ENCODE assay signal across 20 cellular contexts in the genomic region with DNA sequence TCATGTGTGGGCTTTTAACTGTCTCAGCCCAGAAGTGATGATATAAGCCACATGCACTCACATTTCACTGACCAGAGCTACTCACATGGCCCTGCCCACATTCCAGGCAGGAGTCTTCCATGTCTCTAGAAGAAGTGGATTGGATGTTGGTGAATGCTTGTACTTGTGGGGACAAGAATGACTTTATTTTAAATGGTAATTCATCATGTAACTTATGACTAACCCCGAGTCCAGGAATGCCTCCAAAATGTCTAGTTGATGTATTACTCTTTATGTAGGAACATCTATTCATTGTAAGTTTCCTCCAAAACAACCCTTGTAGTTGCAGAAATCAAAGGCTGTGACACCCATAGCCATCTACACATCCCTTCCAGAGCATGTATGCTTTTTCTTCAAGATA. TPM values are rescaled to one million over a fixed set of nuclear protein-coding genes. Genes with fewer than 3 reads are reported as not detected.
A peak's percentile ranks its signal among the peaks of the same experiment; 100 is the strongest.
DNase-seq lines count a peak whose midpoint lies in the region; ATAC-seq and TF ChIP-seq lines count a peak whose summit lies in the region.
"Had no signal": no experiment of that assay in that cellular context is flagged by ENCODE, and none has a peak within 500 bp of the region (broad histone marks: within the 10 kb centered on the region; RNA-seq: fewer than 3 reads in every experiment).

No MANE protein-coding gene starts in this region.

- no peak for ATAC-seq in GM21717 (IDR thresholded peaks at IDR 0.05; ENCODE audit: unreplicated experiment)
- ATAC-seq in gastroesophageal sphincter = no peak
- ATAC-seq in HG03095 (IDR thresholded peaks at IDR 0.05; ENCODE audit: unreplicated experiment) = no peak
- ATAC-seq in GM21723 (IDR thresholded peaks at IDR 0.05; ENCODE audit: unreplicated experiment) = no peak
- ATAC-seq: left cardiac atrium had no signal

- TF ChIP-seq POLR2A in gastroesophageal sphincter (IDR thresholded peaks at IDR 0.05) = no peak

- WGBS in gastroesophageal sphincter (ENCODE audit: low coverage in 1 of 2), 2 donors = 13 to 25% methylated on average over 1 of the region's 1 CpG

- peaks cover 0 to 6% (median 0%) of the 10 kb centered on the region in 3 donors for H3K4me1 ChIP-seq in gastroesophageal sphincter
- H3K4me1 ChIP-seq: prostate gland had no signal

- H3K36me3 ChIP-seq in gastroesophageal sphincter = no peaks in the 10 kb centered on the region
- H3K36me3 ChIP-seq: prostate gland, tibial nerve had no signal

- H3K27ac ChIP-seq in gastroesophageal sphincter = no peak overlapping the region
- H3K27ac ChIP-seq: prostate gland, tibial nerve had no signal

- H3K27me3 ChIP-seq in gastroesophageal sphincter = peaks cover 48% of the 10 kb centered on the region

- H3K9me3 ChIP-seq in gastroesophageal sphincter = no peaks in the 10 kb centered on the region
- H3K9me3 ChIP-seq: prostate gland, tibial nerve had no signal

- in situ Hi-C loops in astrocyte of the spinal cord (cut with HindIII; ENCODE audit: low sequenced_read_pairs) = no loop called here

- TF ChIP-seq EP300 in gastroesophageal sphincter (IDR thresholded peaks at IDR 0.05) = no peak

- TF ChIP-seq CTCF in astrocyte of the spinal cord (IDR thresholded peaks at IDR 0.05; ENCODE audit: low read depth, low read length) (no peak), gastroesophageal sphincter (IDR thresholded peaks at IDR 0.05) (no peak)

- DNase-seq in AG20443 (ENCODE audit: low spot score) (peak; percentile 72), HT1080 (ENCODE audit: low read depth) (peak; percentile 66), astrocyte of the spinal cord (ENCODE audit: low read depth, low spot score) (peak; percentile 44), iris pigment epithelial cell (ENCODE audit: low read depth) (peak; percentile 63)
- DNase-seq: activated T-cell treated with anti-CD3 and anti-CD28 coated beads, Interleukin-2, amount 50 U/mL, for 48 hours; anterior cingulate cortex; DMS79; effector CD8-positive, alpha-beta T cell; KBM-7; left cardiac atrium; NCI-H1417 treated with DMSO at 0.1 percent for 48 hours; NCI-H446 had no signal

- H3K4me3 ChIP-seq in astrocyte of the spinal cord (ENCODE audit: low read depth, low read length) (no peak overlapping the region), gastroesophageal sphincter (no peak overlapping the region)
- H3K4me3 ChIP-seq: prostate gland, tibial nerve had no signal

RNA-seq across cellular contexts. Expression of a gene that starts 15.7 kb away (rescaled TPM):
- not detected in 2 replicates for total RNA-seq in HT1080 (2014; rRNA removed; shearing (Covaris generic))
- polyA plus RNA-seq in HT1080 (2015; cell fraction: cytosol; rRNA removed) = 0.05 and 0.13 TPM in 2 replicates
- polyA plus RNA-seq in HT1080 (2015; cell fraction: nucleus; rRNA removed) = not detected in 2 replicates
- 1 to 10 TPM in 2 of 4 donors, under 1 TPM in 2; 0.19 to 6.8 (median 0.84) TPM for total RNA-seq in gastroesophageal sphincter
- total RNA-seq: OCI-LY7; T-helper 1 cell treated with Interleukin-12 subunit alpha and Interleukin-12 subunit beta and Interleukin-4 antibody, amounts not matched to agents 30 ng/mL and 1 ng/mL, for 36 hours had no signal
